ENCODE assay signal across 13 cellular contexts in genomic region chr3:13491206-13491974, GRCh38. TPM values are rescaled to one million over a fixed set of nuclear protein-coding genes. Genes with fewer than 3 reads are reported as not detected.
"Had no signal": no experiment of that assay in that cellular context is flagged by ENCODE, and none has a peak within 500 bp of the region (broad histone marks: within the 10 kb centered on the region; RNA-seq: fewer than 3 reads in every experiment).

No MANE protein-coding gene starts in this region.

- H3K36me3 Mint-ChIP-seq: activated naive CD4-positive, alpha-beta T cell treated with anti-CD3 and anti-CD28 coated beads, Interleukin-2, amount 50 U/mL, for 72 hours; naive B cell had no signal

- H3K27ac ChIP-seq: heart left ventricle, neutrophil, right lobe of liver, thoracic aorta, vagina had no signal

- H3K4me3 ChIP-seq: heart left ventricle, right lobe of liver, thoracic aorta, vagina had no signal

- H3K27me3 Mint-ChIP-seq: progenitor cell of endocrine pancreas had no signal

- H3K9me3 Mint-ChIP-seq: activated naive CD4-positive, alpha-beta T cell treated with anti-CD3 and anti-CD28 coated beads, Interleukin-2, amount 50 U/mL, for 72 hours; naive B cell had no signal

- H3K27ac Mint-ChIP-seq: activated naive CD4-positive, alpha-beta T cell treated with anti-CD3 and anti-CD28 coated beads, Interleukin-2, amount 50 U/mL, for 72 hours; naive B cell; progenitor cell of endocrine pancreas had no signal

- H3K4me3 Mint-ChIP-seq: naive B cell had no signal

- ATAC-seq: activated naive CD4-positive, alpha-beta T cell treated with anti-CD3 and anti-CD28 coated beads, Interleukin-2, amount 50 U/mL, for 72 hours; heart left ventricle; right lobe of liver; stimulated activated naive CD8-positive, alpha-beta T cell treated with anti-CD3 and anti-CD28 coated beads, Interleukin-15, Interleukin-2, amounts not matched to agents 100 U/mL and 50 U/mL, for 24 hours had no signal

- H3K27me3 ChIP-seq: heart left ventricle, neutrophil, right lobe of liver, vagina had no signal

- DNase-seq: activated CD4-positive, alpha-beta T cell treated with anti-CD3 and anti-CD28 coated beads, Interleukin-2, amount 50 U/mL, for 1 hour; foreskin melanocyte; naive B cell; stimulated activated CD4-positive, alpha-beta T cell treated with anti-CD3 and anti-CD28 coated beads, Interleukin-2, amount 100 ng/mL, for 48 hours; stimulated activated naive CD8-positive, alpha-beta T cell treated with anti-CD3 and anti-CD28 coated beads, Interleukin-15, Interleukin-2, amounts not matched to agents 100 U/mL and 50 U/mL, for 24 hours had no signal

- H3K9me3 ChIP-seq: neutrophil, right lobe of liver, thoracic aorta, vagina had no signal

- H3K36me3 ChIP-seq: neutrophil, right lobe of liver, thoracic aorta had no signal

RNA-seq across cellular contexts. Expression of gene FBLN2, which starts 57.5 kb away (rescaled TPM):
- total RNA-seq: activated naive CD4-positive, alpha-beta T cell treated with anti-CD3 and anti-CD28 coated beads, Interleukin-2, amount 50 U/mL, for 72 hours; T-helper 2 cell treated with Interferon-gamma antibody and Interleukin-4, amounts not matched to agents 100 ng/mL and 5 ng/mL, for 36 hours had no signal
